Comparison of ENCODE assay signal across 20 cellular contexts in the genomic region with DNA sequence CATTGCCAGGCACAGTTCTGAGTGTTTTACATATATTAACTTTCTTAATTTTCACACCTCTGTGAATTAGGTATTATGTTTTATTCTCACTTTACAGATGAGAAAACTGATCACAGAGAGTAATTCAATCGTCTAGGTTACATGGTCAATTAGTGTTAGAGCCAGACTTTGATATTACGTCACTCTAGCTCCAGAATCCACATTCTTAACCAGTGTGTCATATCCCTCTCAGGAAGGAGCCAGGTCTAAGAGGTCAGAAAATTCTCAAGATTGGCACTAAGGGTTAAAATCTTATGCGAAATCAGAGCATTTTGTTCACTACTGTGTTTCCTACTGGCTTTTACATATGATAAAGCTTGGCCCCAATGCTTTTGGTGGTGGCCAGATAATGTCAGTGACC. TPM values are rescaled to one million over a fixed set of nuclear protein-coding genes. Genes with fewer than 3 reads are reported as not detected.
DNase-seq lines count a peak whose midpoint lies in the region; ATAC-seq, FAIRE-seq and TF ChIP-seq lines count a peak whose summit lies in the region.
"Had no signal": no experiment of that assay in that cellular context is flagged by ENCODE, and none has a peak within 500 bp of the region (broad histone marks: within the 10 kb centered on the region; RNA-seq: fewer than 3 reads in every experiment).

No MANE protein-coding gene starts in this region.

- TF ChIP-seq POLR2A in IMR-90 (IDR thresholded peaks at IDR 0.05; ENCODE audit: low read depth, low read length): no peak

- H3K56ac ChIP-seq in IMR-90 (ENCODE audit: extremely low read depth, insufficient read depth, low read length): no peak overlapping the region

- H3K9me3 ChIP-seq in IMR-90 (ENCODE audit: control insufficient read depth, insufficient read depth, low read length) (no peaks in the 10 kb centered on the region), keratinocyte (ENCODE audit: control insufficient read depth, low read depth, low read length) (no peaks in the 10 kb centered on the region)

- H3K4me3 ChIP-seq in IMR-90 (ENCODE audit: insufficient read depth, low read depth, low read length) (no peak overlapping the region), astrocyte of the spinal cord (ENCODE audit: low read depth, low read length) (no peak overlapping the region), keratinocyte (ENCODE audit: control insufficient read depth in 2 of 3, extremely low read depth in 1 of 3, insufficient read depth in 2 of 3, low read depth in 1 of 3, low read length in 3 of 3) (no peak overlapping the region)

- no peak overlapping the region for H2BK120ac ChIP-seq in IMR-90 (ENCODE audit: low read depth, low read length)

- TF ChIP-seq RAD21 in IMR-90 (IDR thresholded peaks at IDR 0.05; ENCODE audit: low read length): no peak

- CTCF ChIA-PET in IMR-90 (lab: Yijun Ruan, JAX): no interaction called here
- CTCF ChIA-PET in activated CD4-positive, alpha-beta memory T cell treated with anti-CD3 and anti-CD28 coated beads for 36 hours (lab: Charles Lee): no interaction called here

- H2AK9ac ChIP-seq in IMR-90 (replicated peaks; ENCODE audit: low read depth, low read length, poor library complexity): no peak overlapping the region

- dilution Hi-C loops in IMR-90 (cut with HindIII; ENCODE audit: low sequenced_read_pairs, unreplicated experiment) (no loop called here), keratinocyte (cut with MboI; ENCODE audit: extremely low pct_ligation_motif_present, low sequenced_read_pairs) (no loop called here)

- no peaks in the 10 kb centered on the region for H3K79me2 ChIP-seq in keratinocyte (ENCODE audit: control insufficient read depth, insufficient read depth, low read length)

- no peak overlapping the region for H3K18ac ChIP-seq in IMR-90 (ENCODE audit: low read depth, low read length)

- no peak overlapping the region for H2AK5ac ChIP-seq in IMR-90 (ENCODE audit: low read depth, low read length)

- H3K27ac ChIP-seq in IMR-90 (ENCODE audit: insufficient read depth, low read length) (no peak overlapping the region), keratinocyte (ENCODE audit: control insufficient read depth, insufficient read depth, low read length) (no peak overlapping the region)

- peak; percentile 78 for DNase-seq in ACHN
- DNase-seq in IMR-90: peak; percentile 40
- DNase-seq in astrocyte of the spinal cord (ENCODE audit: low read depth, low spot score): peak; percentile 73
- DNase-seq in keratinocyte (ENCODE audit: low read depth, low spot score): peak; percentile 15
- DNase-seq in AG08395 (ENCODE audit: low spot score): no peak
- no peak for DNase-seq in cardiac septum (ENCODE audit: low spot score)
- no peak for DNase-seq in activated CD4-positive, alpha-beta memory T cell treated with anti-CD3 and anti-CD28 coated beads for 36 hours
- DNase-seq in stimulated activated effector memory CD8-positive, alpha-beta T cell treated with anti-CD3 and anti-CD28 coated beads, Interleukin-12 subunit alpha, Interleukin-12 subunit beta, amount 100 ng/mL, for 72 hours (ENCODE audit: low spot score in 2 of 2): no peak
- DNase-seq: activated CD8-positive, alpha-beta T cell treated with anti-CD3 and anti-CD28 coated beads, Interleukin-2, amount 10 ng/mL, durations not matched to agents 7 days and 5 days; activated effector memory CD4-positive, alpha-beta T cell treated with anti-CD3 and anti-CD28 coated beads, Interleukin-2, amount 50 U/mL, for 16 hours; caudate nucleus; DMS79; NCI-H1436; NCI-H774; SHP77; stimulated activated CD4-positive, alpha-beta T cell treated with anti-CD3 and anti-CD28 coated beads, Interleukin-2, amount 100 ng/mL, for 24 hours had no signal

- H3K4me2 ChIP-seq in IMR-90 (ENCODE audit: low read depth, low read length) (no peak overlapping the region), keratinocyte (ENCODE audit: control insufficient read depth, extremely low read depth, insufficient read depth, low read depth, low read length) (peak overlapping the region; percentile 31)

- H4K91ac ChIP-seq in IMR-90 (ENCODE audit: insufficient read depth, low read depth, low read length): no peak overlapping the region

- peaks cover 9% of the 10 kb centered on the region for H3K27me3 Mint-ChIP-seq in activated CD4-positive, alpha-beta memory T cell treated with anti-CD3 and anti-CD28 coated beads for 36 hours

- H3K9me3 Mint-ChIP-seq in activated CD4-positive, alpha-beta memory T cell treated with anti-CD3 and anti-CD28 coated beads for 36 hours: no peaks in the 10 kb centered on the region
- H3K9me3 Mint-ChIP-seq in stimulated activated effector memory CD8-positive, alpha-beta T cell treated with anti-CD3 and anti-CD28 coated beads, Interleukin-12 subunit alpha, Interleukin-12 subunit beta, amount 100 ng/mL, for 72 hours: no peaks in the 10 kb centered on the region

- no peaks in the 10 kb centered on the region for H3K36me3 ChIP-seq in IMR-90 (ENCODE audit: control insufficient read depth, insufficient read depth, low read length)
- no peaks in the 10 kb centered on the region for H3K36me3 ChIP-seq in keratinocyte (ENCODE audit: control insufficient read depth in 2 of 2, extremely low read depth in 1 of 2, insufficient read depth in 2 of 2, low read length in 2 of 2)

- H2BK5ac ChIP-seq in IMR-90 (ENCODE audit: low read depth, low read length, poor library complexity, severe bottlenecking): no peak overlapping the region

- H3K27ac Mint-ChIP-seq in activated CD4-positive, alpha-beta memory T cell treated with anti-CD3 and anti-CD28 coated beads for 36 hours: no peak overlapping the region
- no peak overlapping the region for H3K27ac Mint-ChIP-seq in stimulated activated effector memory CD8-positive, alpha-beta T cell treated with anti-CD3 and anti-CD28 coated beads, Interleukin-12 subunit alpha, Interleukin-12 subunit beta, amount 100 ng/mL, for 72 hours
- H3K27ac Mint-ChIP-seq: activated CD8-positive, alpha-beta T cell treated with anti-CD3 and anti-CD28 coated beads, Interleukin-2, amount 10 ng/mL, durations not matched to agents 7 days and 5 days had no signal

- no peak overlapping the region for H2BK15ac ChIP-seq in IMR-90 (ENCODE audit: low read depth, low read length)

- H3K27me3 ChIP-seq in IMR-90 (ENCODE audit: control insufficient read depth, insufficient read depth, low read length) (no peaks in the 10 kb centered on the region), keratinocyte (ENCODE audit: control insufficient read depth, extremely low read depth, insufficient read depth, low read length) (no peaks in the 10 kb centered on the region)

- H2AFZ ChIP-seq in IMR-90 (replicated peaks; ENCODE audit: low read length, poor library complexity): no peak overlapping the region
- no peak overlapping the region for H2AFZ ChIP-seq in keratinocyte (ENCODE audit: control insufficient read depth, low read length)

- H3K9me1 ChIP-seq in IMR-90 (ENCODE audit: insufficient read depth, low read length): no peaks in the 10 kb centered on the region
- H3K9me1 ChIP-seq in keratinocyte (ENCODE audit: control insufficient read depth, extremely low read depth, insufficient read depth, low read length): no peaks in the 10 kb centered on the region

- no TSS peak for BruUV-seq in IMR-90 (replicated peaks; lab: Mats Ljungman, UMichigan)

- no peak for ATAC-seq in IMR-90 (ENCODE audit: low read depth)
- no peak for ATAC-seq in stimulated activated effector memory CD8-positive, alpha-beta T cell treated with anti-CD3 and anti-CD28 coated beads, Interleukin-12 subunit alpha, Interleukin-12 subunit beta, amount 100 ng/mL, for 72 hours
- ATAC-seq: activated CD8-positive, alpha-beta T cell treated with anti-CD3 and anti-CD28 coated beads, Interleukin-2, amount 10 ng/mL, durations not matched to agents 7 days and 5 days had no signal

- H4K5ac ChIP-seq in IMR-90 (ENCODE audit: low read depth, low read length): no peak overlapping the region

- WGBS in IMR-90 (ENCODE audit: extremely low coverage in 2 of 2, insufficient read length in 1 of 2), 2 experiments: no CpG with 5 or more reads among the region's 3 CpGs

- H4K20me1 ChIP-seq in IMR-90 (ENCODE audit: insufficient read depth, low read length) (no peaks in the 10 kb centered on the region), keratinocyte (ENCODE audit: control insufficient read depth, extremely low read depth, insufficient read depth, low read length) (no peaks in the 10 kb centered on the region)

- peak; percentile 75 for FAIRE-seq in keratinocyte (lab: Jason Lieb, UNC)
- FAIRE-seq: GM12892, TTC549 had no signal

- no peaks in the 10 kb centered on the region for H3K4me1 Mint-ChIP-seq in activated CD4-positive, alpha-beta memory T cell treated with anti-CD3 and anti-CD28 coated beads for 36 hours (ENCODE audit: low read depth)
- H3K4me1 Mint-ChIP-seq in stimulated activated effector memory CD8-positive, alpha-beta T cell treated with anti-CD3 and anti-CD28 coated beads, Interleukin-12 subunit alpha, Interleukin-12 subunit beta, amount 100 ng/mL, for 72 hours: no peaks in the 10 kb centered on the region

- in situ Hi-C loops in ACHN (cut with HindIII; ENCODE audit: low pct_ligation_motif_present, low pct_unique_long_range_greater_than_20kb, low sequenced_read_pairs): no loop called here
- in situ Hi-C loops in IMR-90 (cut with MboI; ENCODE audit: low sequenced_read_pairs): no loop called here
- in situ Hi-C loops in astrocyte of the spinal cord (cut with HindIII; ENCODE audit: low sequenced_read_pairs): no loop called here

- POLR2A ChIA-PET in IMR-90 (lab: Charles Lee; ENCODE audit: unreplicated experiment): no interaction called here
- POLR2A ChIA-PET in activated CD4-positive, alpha-beta memory T cell treated with anti-CD3 and anti-CD28 coated beads for 36 hours (lab: Charles Lee): no interaction called here

- no peak overlapping the region for H3K23ac ChIP-seq in IMR-90 (ENCODE audit: low read depth, low read length)

- intact Hi-C loops in IMR-90 (cut with micrococcal nuclease) (loop anchor here (10.0 kb wide), 1 partner anchor 283 kb away; no protein-coding TSS in a partner anchor), cardiac septum (cut with DNase I) (no loop called here)
- intact Hi-C loops in activated CD4-positive, alpha-beta memory T cell treated with anti-CD3 and anti-CD28 coated beads for 36 hours (cut with micrococcal nuclease): no loop called here

- TF ChIP-seq CTCF in IMR-90 (conservative IDR thresholded peaks at IDR 0.05; ENCODE audit: low read depth, low read length) (no peak), astrocyte of the spinal cord (IDR thresholded peaks at IDR 0.05; ENCODE audit: low read depth, low read length) (no peak), keratinocyte (optimal IDR thresholded peaks at IDR 0.05 in 1 of 3, IDR thresholded peaks at IDR 0.05 in 1 of 3, conservative IDR thresholded peaks at IDR 0.05 in 1 of 3; ENCODE audit: extremely low read depth in 1 of 3, insufficient read depth in 2 of 3, low read length in 3 of 3) (no peak)

- no peak overlapping the region for H3K4ac ChIP-seq in IMR-90 (ENCODE audit: low read depth, low read length)

- no peak overlapping the region for H4K8ac ChIP-seq in IMR-90 (ENCODE audit: low read depth in 2 of 2, low read length in 2 of 2)

- H3K9ac ChIP-seq in IMR-90 (ENCODE audit: low read depth, low read length): no peak overlapping the region
- no peak overlapping the region for H3K9ac ChIP-seq in keratinocyte (ENCODE audit: control insufficient read depth, extremely low read depth, insufficient read depth, low read length)

- no peaks in the 10 kb centered on the region for H3K36me3 Mint-ChIP-seq in activated CD4-positive, alpha-beta memory T cell treated with anti-CD3 and anti-CD28 coated beads for 36 hours
- no peaks in the 10 kb centered on the region for H3K36me3 Mint-ChIP-seq in stimulated activated effector memory CD8-positive, alpha-beta T cell treated with anti-CD3 and anti-CD28 coated beads, Interleukin-12 subunit alpha, Interleukin-12 subunit beta, amount 100 ng/mL, for 72 hours

- no peak overlapping the region for H2BK20ac ChIP-seq in IMR-90 (ENCODE audit: low read depth, low read length)

- no peak overlapping the region for H3K4me3 Mint-ChIP-seq in activated CD4-positive, alpha-beta memory T cell treated with anti-CD3 and anti-CD28 coated beads for 36 hours
- H3K4me3 Mint-ChIP-seq in stimulated activated effector memory CD8-positive, alpha-beta T cell treated with anti-CD3 and anti-CD28 coated beads, Interleukin-12 subunit alpha, Interleukin-12 subunit beta, amount 100 ng/mL, for 72 hours: no peak overlapping the region
- H3K4me3 Mint-ChIP-seq: activated CD8-positive, alpha-beta T cell treated with anti-CD3 and anti-CD28 coated beads, Interleukin-2, amount 10 ng/mL, durations not matched to agents 7 days and 5 days had no signal

- H3K4me1 ChIP-seq in IMR-90 (ENCODE audit: control insufficient read depth, insufficient read depth, low read length): no peaks in the 10 kb centered on the region
- peaks cover 26% of the 10 kb centered on the region for H3K4me1 ChIP-seq in keratinocyte (ENCODE audit: control insufficient read depth, extremely low read depth, insufficient read depth, low read length)

- no peaks in the 10 kb centered on the region for H3K79me1 ChIP-seq in IMR-90 (ENCODE audit: low read depth in 1 of 2, low read length in 2 of 2)

- no peak overlapping the region for H3K14ac ChIP-seq in IMR-90 (replicated peaks; ENCODE audit: low read depth, low read length)

RNA-seq across cellular contexts. Expression of gene DMP1, which starts 7.4 kb away (rescaled TPM):
- total RNA-seq in IMR-90 (2012; rRNA removed) (not detected in 2 replicates), cardiac septum (not detected)
- polyA plus RNA-seq in IMR-90 (2012; rRNA removed) (not detected in 2 replicates), keratinocyte (not detected in 3 replicates)
- not detected in 2 replicates for polyA plus RNA-seq in IMR-90 (2012; cell fraction: cytosol; rRNA removed)
- polyA plus RNA-seq in IMR-90 (2012; cell fraction: nucleus; rRNA removed; ENCODE audit: low replicate concordance): not detected in 2 replicates
- polyA plus RNA-seq in keratinocyte (2011; ENCODE audit: low read depth): not detected
- not detected in 2 replicates for polyA plus RNA-seq in keratinocyte (2011; cell fraction: cytosol; rRNA removed)
- not detected in 2 replicates for polyA plus RNA-seq in keratinocyte (2011; cell fraction: nucleus; rRNA removed)
- not detected in 2 replicates for polyA plus RNA-seq in keratinocyte (2012; ENCODE audit: low replicate concordance)
- polyA minus RNA-seq in keratinocyte: not detected in 3 replicates
- not detected for polyA minus RNA-seq in keratinocyte (2011; cell fraction: cytosol; rRNA and poly(A)+ RNA removed)
- not detected in 2 replicates for polyA minus RNA-seq in keratinocyte (2011; cell fraction: nucleus; rRNA and poly(A)+ RNA removed)
- not detected for total RNA-seq in activated CD4-positive, alpha-beta memory T cell treated with anti-CD3 and anti-CD28 coated beads for 36 hours
- total RNA-seq: activated CD8-positive, alpha-beta T cell treated with anti-CD3 and anti-CD28 coated beads, Interleukin-2, amount 10 ng/mL, durations not matched to agents 7 days and 5 days; ureter had no signal
- polyA plus RNA-seq: esophagus had no signal

RNA-seq across cellular contexts. Expression of gene DSPP, which starts 49.2 kb away (rescaled TPM):
- total RNA-seq in IMR-90 (2012; rRNA removed) (not detected in 2 replicates), cardiac septum (not detected)
- polyA plus RNA-seq in IMR-90 (2012; rRNA removed) (not detected in 2 replicates), keratinocyte (not detected in 3 replicates)
- not detected in 2 replicates for polyA plus RNA-seq in IMR-90 (2012; cell fraction: cytosol; rRNA removed)
- not detected in 2 replicates for polyA plus RNA-seq in IMR-90 (2012; cell fraction: nucleus; rRNA removed; ENCODE audit: low replicate concordance)
- polyA plus RNA-seq in keratinocyte (2011; ENCODE audit: low read depth): not detected
- not detected in 2 replicates for polyA plus RNA-seq in keratinocyte (2011; cell fraction: cytosol; rRNA removed)
- not detected in 2 replicates for polyA plus RNA-seq in keratinocyte (2011; cell fraction: nucleus; rRNA removed)
- not detected in 2 replicates for polyA plus RNA-seq in keratinocyte (2012; ENCODE audit: low replicate concordance)
- polyA minus RNA-seq in keratinocyte: not detected in 3 replicates
- not detected for polyA minus RNA-seq in keratinocyte (2011; cell fraction: cytosol; rRNA and poly(A)+ RNA removed)
- polyA minus RNA-seq in keratinocyte (2011; cell fraction: nucleus; rRNA and poly(A)+ RNA removed): not detected in 2 replicates
- total RNA-seq in activated CD4-positive, alpha-beta memory T cell treated with anti-CD3 and anti-CD28 coated beads for 36 hours: not detected
- total RNA-seq: activated CD8-positive, alpha-beta T cell treated with anti-CD3 and anti-CD28 coated beads, Interleukin-2, amount 10 ng/mL, durations not matched to agents 7 days and 5 days; ureter had no signal
- polyA plus RNA-seq: esophagus had no signal

Comparison
In these comparisons a context has a peak if more than half of its experiments do, and no peak if none do; other contexts are left out.
1. DNase-seq: peak in ACHN (single experiment), IMR-90 (single experiment), astrocyte of the spinal cord (single experiment) and keratinocyte (single experiment); none in AG08395 (single experiment), cardiac septum (single experiment), activated CD4-positive, alpha-beta memory T cell treated with anti-CD3 and anti-CD28 coated beads for 36 hours (single experiment) and stimulated activated effector memory CD8-positive, alpha-beta T cell treated with anti-CD3 and anti-CD28 coated beads, Interleukin-12 subunit alpha, Interleukin-12 subunit beta, amount 100 ng/mL, for 72 hours (0 of 2).